Comparison of ENCODE assay signal across 9 cellular contexts in the genomic region with DNA sequence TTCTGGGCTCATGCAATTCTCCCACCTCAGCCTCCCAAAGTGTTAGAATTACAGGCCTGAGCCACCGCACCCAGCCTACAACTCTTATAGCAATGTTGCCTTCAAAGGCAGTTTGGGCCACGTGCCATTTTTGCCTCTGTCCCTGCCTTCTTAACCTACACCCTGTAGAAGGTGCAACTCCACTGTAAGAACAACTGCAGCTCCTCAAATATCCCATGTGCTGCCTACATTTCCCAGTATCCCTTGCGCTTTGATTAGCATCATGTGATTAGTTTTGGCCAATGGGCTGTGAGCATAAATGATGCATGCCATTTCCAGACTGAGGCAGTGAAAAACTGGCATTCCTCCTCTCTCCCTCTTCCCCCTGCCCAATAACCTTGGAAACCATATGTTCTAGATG.
DNase-seq lines count a peak whose midpoint lies in the region; ATAC-seq lines count a peak whose summit lies in the region.
"Had no signal": no experiment of that assay in that cellular context is flagged by ENCODE, and none has a peak within 500 bp of the region (broad histone marks: within the 10 kb centered on the region; RNA-seq: fewer than 3 reads in every experiment).

No MANE protein-coding gene starts in this region.

- H3K9me3 ChIP-seq in SJCRH30 (replicated peaks): no peaks in the 10 kb centered on the region; the same call in 1 of the 2 replicates

- no peak overlapping the region for H3K27ac ChIP-seq in SJCRH30
- H3K27ac ChIP-seq: dorsolateral prefrontal cortex had no signal

- H3K4me3 ChIP-seq in SJCRH30: no peak overlapping the region
- H3K4me3 ChIP-seq: dorsolateral prefrontal cortex had no signal

- no peaks in the 10 kb centered on the region for H3K36me3 ChIP-seq in SJCRH30

- 0 out of 2 replicates have a peak, but pooled peaks cover 3% of the 10 kb centered on the region for H3K27me3 ChIP-seq in SJCRH30
- H3K27me3 ChIP-seq: dorsolateral prefrontal cortex had no signal

- DNase-seq in NCI-H1694 treated with DMSO at 0.1 percent for 48 hours (lab: John Stamatoyannopoulos, UW) (peak; percentile 8), NCI-H1694 (lab: John Stamatoyannopoulos, UW) (no peak), H4 (ENCODE audit: low spot score) (peak; percentile 33), SJCRH30 (peak; percentile 34 to 74), hepatic stellate cell (ENCODE audit: low spot score) (peak; percentile 27)

- H3K4me1 ChIP-seq in SJCRH30: peaks cover 19% of the 10 kb centered on the region

- ATAC-seq in GM19023 (IDR thresholded peaks at IDR 0.05; ENCODE audit: unreplicated experiment) (no peak), HG03571 (IDR thresholded peaks at IDR 0.05; ENCODE audit: unreplicated experiment) (no peak), GM19452 (IDR thresholded peaks at IDR 0.05; ENCODE audit: unreplicated experiment) (no peak)
